Comparison of ENCODE assay signal across 1 cellular context in genomic region chr12:107352347-107353081, GRCh38.
TF ChIP-seq lines count a peak whose summit lies in the region.

No MANE protein-coding gene starts in this region.

TF ChIP-seq in HepG2, 621 proteins besides CTCF, POLR2A, EP300 and RAD21 (continued from another document and continues in another):
- TF ChIP-seq, protein P1, sequence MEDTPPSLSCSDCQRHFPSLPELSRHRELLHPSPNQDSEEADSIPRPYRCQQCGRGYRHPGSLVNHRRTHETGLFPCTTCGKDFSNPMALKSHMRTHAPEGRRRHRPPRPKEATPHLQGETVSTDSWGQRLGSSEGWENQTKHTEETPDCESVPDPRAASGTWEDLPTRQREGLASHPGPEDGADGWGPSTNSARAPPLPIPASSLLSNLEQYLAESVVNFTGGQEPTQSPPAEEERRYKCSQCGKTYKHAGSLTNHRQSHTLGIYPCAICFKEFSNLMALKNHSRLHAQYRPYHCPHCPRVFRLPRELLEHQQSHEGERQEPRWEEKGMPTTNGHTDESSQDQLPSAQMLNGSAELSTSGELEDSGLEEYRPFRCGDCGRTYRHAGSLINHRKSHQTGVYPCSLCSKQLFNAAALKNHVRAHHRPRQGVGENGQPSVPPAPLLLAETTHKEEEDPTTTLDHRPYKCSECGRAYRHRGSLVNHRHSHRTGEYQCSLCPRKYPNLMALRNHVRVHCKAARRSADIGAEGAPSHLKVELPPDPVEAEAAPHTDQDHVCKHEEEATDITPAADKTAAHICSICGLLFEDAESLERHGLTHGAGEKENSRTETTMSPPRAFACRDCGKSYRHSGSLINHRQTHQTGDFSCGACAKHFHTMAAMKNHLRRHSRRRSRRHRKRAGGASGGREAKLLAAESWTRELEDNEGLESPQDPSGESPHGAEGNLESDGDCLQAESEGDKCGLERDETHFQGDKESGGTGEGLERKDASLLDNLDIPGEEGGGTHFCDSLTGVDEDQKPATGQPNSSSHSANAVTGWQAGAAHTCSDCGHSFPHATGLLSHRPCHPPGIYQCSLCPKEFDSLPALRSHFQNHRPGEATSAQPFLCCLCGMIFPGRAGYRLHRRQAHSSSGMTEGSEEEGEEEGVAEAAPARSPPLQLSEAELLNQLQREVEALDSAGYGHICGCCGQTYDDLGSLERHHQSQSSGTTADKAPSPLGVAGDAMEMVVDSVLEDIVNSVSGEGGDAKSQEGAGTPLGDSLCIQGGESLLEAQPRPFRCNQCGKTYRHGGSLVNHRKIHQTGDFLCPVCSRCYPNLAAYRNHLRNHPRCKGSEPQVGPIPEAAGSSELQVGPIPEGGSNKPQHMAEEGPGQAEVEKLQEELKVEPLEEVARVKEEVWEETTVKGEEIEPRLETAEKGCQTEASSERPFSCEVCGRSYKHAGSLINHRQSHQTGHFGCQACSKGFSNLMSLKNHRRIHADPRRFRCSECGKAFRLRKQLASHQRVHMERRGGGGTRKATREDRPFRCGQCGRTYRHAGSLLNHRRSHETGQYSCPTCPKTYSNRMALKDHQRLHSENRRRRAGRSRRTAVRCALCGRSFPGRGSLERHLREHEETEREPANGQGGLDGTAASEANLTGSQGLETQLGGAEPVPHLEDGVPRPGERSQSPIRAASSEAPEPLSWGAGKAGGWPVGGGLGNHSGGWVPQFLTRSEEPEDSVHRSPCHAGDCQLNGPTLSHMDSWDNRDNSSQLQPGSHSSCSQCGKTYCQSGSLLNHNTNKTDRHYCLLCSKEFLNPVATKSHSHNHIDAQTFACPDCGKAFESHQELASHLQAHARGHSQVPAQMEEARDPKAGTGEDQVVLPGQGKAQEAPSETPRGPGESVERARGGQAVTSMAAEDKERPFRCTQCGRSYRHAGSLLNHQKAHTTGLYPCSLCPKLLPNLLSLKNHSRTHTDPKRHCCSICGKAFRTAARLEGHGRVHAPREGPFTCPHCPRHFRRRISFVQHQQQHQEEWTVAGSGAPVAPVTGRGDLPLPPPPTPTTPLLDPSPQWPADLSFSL (CRISPR knock-in tag; IDR thresholded peaks at IDR 0.05): peak; percentile 47; the same call in 1 of the 2 replicates
- TF ChIP-seq KDM5A (IDR thresholded peaks at IDR 0.05; ENCODE audit: borderline replicate concordance, low read length) (no peak), TRIM24 (CRISPR knock-in tag; IDR thresholded peaks at IDR 0.05) (peak; percentile 78; the same call in 1 of the 2 replicates), HOMEZ (CRISPR knock-in tag; IDR thresholded peaks at IDR 0.05; ENCODE audit: low read depth) (peak; percentile 27; the same call in 1 of the 2 replicates), TSC22D2 (CRISPR knock-in tag; IDR thresholded peaks at IDR 0.05; ENCODE audit: borderline replicate concordance) (no peak), FOXA1 (IDR thresholded peaks at IDR 0.05) (no peak), FOXA1 (CRISPR knock-in tag; IDR thresholded peaks at IDR 0.05) (peak; percentile 85), ZNF296 (CRISPR knock-in tag; conservative IDR thresholded peaks at IDR 0.05) (no peak), ZNF562 (CRISPR knock-in tag; IDR thresholded peaks at IDR 0.05; ENCODE audit: borderline replicate concordance) (no peak), ZSCAN30 (CRISPR knock-in tag; IDR thresholded peaks at IDR 0.05) (no peak), HMG20B (CRISPR knock-in tag; conservative IDR thresholded peaks at IDR 0.05) (peak; percentile 84), ATRX (CRISPR knock-in tag; IDR thresholded peaks at IDR 0.05; ENCODE audit: borderline replicate concordance) (no peak), ZNF121 (CRISPR knock-in tag; IDR thresholded peaks at IDR 0.05) (peak; percentile 70; the same call in 1 of the 2 replicates), ZNF552 (CRISPR knock-in tag; IDR thresholded peaks at IDR 0.05; ENCODE audit: borderline replicate concordance) (no peak), HBP1 (CRISPR knock-in tag; IDR thresholded peaks at IDR 0.05; ENCODE audit: low read depth) (no peak), ZBTB20 (CRISPR knock-in tag; IDR thresholded peaks at IDR 0.05; ENCODE audit: borderline replicate concordance, low read depth) (peak; percentile 54; the same call in 1 of the 2 replicates), KAT2B (IDR thresholded peaks at IDR 0.05; ENCODE audit: borderline replicate concordance, low read depth, low read length) (no peak), GZF1 (CRISPR knock-in tag; IDR thresholded peaks at IDR 0.05) (no peak), DNMT3B (CRISPR knock-in tag; conservative IDR thresholded peaks at IDR 0.05) (no peak), SSRP1 (CRISPR knock-in tag; IDR thresholded peaks at IDR 0.05) (0 out of 2 replicates have a peak, but pooled peaks have one; percentile 23), ATF5 (CRISPR knock-in tag; IDR thresholded peaks at IDR 0.05; ENCODE audit: low read depth) (no peak), MBD4 (IDR thresholded peaks at IDR 0.05; ENCODE audit: borderline replicate concordance, low read length) (no peak), ARID2 (CRISPR knock-in tag; IDR thresholded peaks at IDR 0.05; ENCODE audit: borderline replicate concordance) (no peak), AGO2 (optimal IDR thresholded peaks at IDR 0.05; ENCODE audit: low read depth, low read length) (no peak), TEF (CRISPR knock-in tag; IDR thresholded peaks at IDR 0.05) (no peak)
- TF ChIP-seq, protein P2, sequence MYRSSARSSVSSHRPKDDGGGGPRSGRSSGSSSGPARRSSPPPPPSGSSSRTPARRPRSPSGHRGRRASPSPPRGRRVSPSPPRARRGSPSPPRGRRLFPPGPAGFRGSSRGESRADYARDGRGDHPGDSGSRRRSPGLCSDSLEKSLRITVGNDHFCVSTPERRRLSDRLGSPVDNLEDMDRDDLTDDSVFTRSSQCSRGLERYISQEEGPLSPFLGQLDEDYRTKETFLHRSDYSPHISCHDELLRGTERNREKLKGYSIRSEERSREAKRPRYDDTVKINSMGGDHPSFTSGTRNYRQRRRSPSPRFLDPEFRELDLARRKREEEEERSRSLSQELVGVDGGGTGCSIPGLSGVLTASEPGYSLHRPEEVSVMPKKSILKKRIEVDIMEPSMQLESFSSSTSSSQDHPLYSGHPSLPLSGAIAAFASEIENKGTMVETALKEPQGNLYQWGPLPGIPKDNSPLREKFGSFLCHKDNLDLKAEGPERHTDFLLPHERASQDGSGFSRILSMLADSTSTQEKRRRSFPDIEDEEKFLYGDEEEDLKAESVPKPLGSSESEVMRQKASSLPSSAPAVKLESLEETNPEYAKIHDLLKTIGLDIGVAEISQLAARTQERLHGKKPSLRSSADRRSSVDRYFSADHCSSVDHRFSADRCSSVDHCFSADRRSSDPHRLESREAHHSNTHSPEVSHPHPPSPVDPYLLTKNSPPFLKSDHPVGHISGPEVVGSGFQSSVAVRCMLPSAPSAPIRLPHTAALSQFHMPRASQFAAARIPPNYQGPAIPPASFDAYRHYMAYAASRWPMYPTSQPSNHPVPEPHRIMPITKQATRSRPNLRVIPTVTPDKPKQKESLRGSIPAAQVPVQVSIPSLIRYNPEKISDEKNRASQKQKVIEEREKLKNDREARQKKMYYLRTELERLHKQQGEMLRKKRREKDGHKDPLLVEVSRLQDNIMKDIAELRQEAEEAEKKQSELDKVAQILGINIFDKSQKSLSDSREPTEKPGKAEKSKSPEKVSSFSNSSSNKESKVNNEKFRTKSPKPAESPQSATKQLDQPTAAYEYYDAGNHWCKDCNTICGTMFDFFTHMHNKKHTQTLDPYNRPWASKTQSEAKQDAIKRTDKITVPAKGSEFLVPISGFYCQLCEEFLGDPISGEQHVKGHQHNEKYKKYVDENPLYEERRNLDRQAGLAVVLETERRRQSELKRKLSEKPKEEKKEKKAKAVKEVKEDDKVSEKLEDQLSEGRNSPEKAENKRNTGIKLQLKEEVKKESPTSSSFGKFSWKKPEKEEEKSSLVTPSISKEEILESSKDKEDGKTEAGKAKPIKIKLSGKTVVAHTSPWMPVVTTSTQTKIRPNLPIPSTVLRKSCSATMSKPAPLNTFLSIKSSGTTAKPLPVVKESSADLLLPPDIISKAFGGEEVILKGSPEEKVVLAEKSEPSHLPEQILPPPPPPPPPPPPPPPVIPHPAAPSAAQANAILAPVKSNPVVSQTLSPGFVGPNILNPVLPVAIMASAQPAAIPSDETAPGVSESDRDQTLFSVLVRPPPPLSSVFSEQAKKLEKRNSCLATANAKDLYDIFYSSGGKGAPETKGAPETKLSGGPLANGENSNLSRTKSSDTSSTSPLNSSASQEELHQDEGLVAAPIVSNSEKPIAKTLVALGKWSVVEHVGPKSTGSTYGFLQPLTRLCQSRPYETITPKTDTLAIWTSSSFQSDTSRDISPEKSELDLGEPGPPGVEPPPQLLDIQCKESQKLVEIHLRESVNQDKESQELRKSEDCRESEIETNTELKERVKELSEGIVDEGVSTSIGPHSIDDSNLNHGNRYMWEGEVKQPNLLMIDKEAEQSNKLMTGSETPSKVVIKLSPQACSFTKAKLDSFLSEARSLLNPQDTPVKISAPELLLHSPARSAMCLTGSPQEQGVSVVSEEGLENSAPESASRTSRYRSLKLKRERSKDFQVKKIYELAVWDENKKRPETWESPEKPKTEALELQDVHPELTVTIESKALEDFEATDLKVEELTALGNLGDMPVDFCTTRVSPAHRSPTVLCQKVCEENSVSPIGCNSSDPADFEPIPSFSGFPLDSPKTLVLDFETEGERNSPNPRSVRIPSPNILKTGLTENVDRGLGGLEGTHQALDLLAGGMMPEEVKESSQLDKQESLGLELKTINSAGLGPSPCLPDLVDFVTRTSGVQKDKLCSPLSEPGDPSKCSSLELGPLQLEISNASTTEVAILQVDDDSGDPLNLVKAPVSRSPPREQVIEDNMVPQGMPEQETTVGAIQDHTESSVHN (CRISPR knock-in tag; IDR thresholded peaks at IDR 0.05): 0 out of 2 replicates have a peak, but pooled peaks have one; percentile 77
- TF ChIP-seq, protein P3, sequence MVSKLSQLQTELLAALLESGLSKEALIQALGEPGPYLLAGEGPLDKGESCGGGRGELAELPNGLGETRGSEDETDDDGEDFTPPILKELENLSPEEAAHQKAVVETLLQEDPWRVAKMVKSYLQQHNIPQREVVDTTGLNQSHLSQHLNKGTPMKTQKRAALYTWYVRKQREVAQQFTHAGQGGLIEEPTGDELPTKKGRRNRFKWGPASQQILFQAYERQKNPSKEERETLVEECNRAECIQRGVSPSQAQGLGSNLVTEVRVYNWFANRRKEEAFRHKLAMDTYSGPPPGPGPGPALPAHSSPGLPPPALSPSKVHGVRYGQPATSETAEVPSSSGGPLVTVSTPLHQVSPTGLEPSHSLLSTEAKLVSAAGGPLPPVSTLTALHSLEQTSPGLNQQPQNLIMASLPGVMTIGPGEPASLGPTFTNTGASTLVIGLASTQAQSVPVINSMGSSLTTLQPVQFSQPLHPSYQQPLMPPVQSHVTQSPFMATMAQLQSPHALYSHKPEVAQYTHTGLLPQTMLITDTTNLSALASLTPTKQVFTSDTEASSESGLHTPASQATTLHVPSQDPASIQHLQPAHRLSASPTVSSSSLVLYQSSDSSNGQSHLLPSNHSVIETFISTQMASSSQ (IDR thresholded peaks at IDR 0.05; ENCODE audit: low read depth): peak; percentile 63; the same call in 1 of the 2 replicates
- TF ChIP-seq, protein P3 (CRISPR knock-in tag; IDR thresholded peaks at IDR 0.05; ENCODE audit: borderline replicate concordance): peak; percentile 45; the same call in 1 of the 2 replicates
